1 cellular context compared by ENCODE assay signal in genomic region chr2:168801456-168801855, GRCh38.
TF ChIP-seq lines count a peak whose summit lies in the region.

No MANE protein-coding gene starts in this region.

TF ChIP-seq in H1, 55 proteins besides CTCF, POLR2A, EP300 and RAD21:
- TF ChIP-seq CBX5 (IDR thresholded peaks at IDR 0.05; ENCODE audit: low read depth, low read length) (no peak), BACH1 (IDR thresholded peaks at IDR 0.05; ENCODE audit: low read length) (no peak), USF2 (IDR thresholded peaks at IDR 0.05; ENCODE audit: low read length) (no peak), EZH2 (IDR thresholded peaks at IDR 0.05; ENCODE audit: low read depth, low read length, severe bottlenecking) (no peak), SIRT6 (IDR thresholded peaks at IDR 0.05; ENCODE audit: low read length) (no peak), TCF12 (IDR thresholded peaks at IDR 0.05; ENCODE audit: low read depth, low read length) (no peak), POLR2AphosphoS5 (IDR thresholded peaks at IDR 0.05; ENCODE audit: low read depth, low read length) (no peak), GTF2F1 (IDR thresholded peaks at IDR 0.05; ENCODE audit: borderline replicate concordance, low read depth, low read length) (no peak), E2F6 (IDR thresholded peaks at IDR 0.05) (no peak), SP1 (IDR thresholded peaks at IDR 0.05; ENCODE audit: low read depth, low read length) (no peak), FOSL1 (IDR thresholded peaks at IDR 0.05; ENCODE audit: insufficient read depth, low read depth, low read length) (no peak), SIN3A (conservative IDR thresholded peaks at IDR 0.05 in 1 of 2, IDR thresholded peaks at IDR 0.05 in 1 of 2; ENCODE audit: low read depth in 1 of 2, low read length in 2 of 2) (no peak), HDAC2 (IDR thresholded peaks at IDR 0.05; ENCODE audit: borderline replicate concordance in 1 of 2, low read depth in 2 of 2, low read length in 2 of 2) (no peak), SP4 (IDR thresholded peaks at IDR 0.05; ENCODE audit: low read length) (no peak), RBBP5 (IDR thresholded peaks at IDR 0.05; ENCODE audit: borderline replicate concordance, low read depth, low read length) (no peak), SUZ12 (IDR thresholded peaks at IDR 0.05; ENCODE audit: low read length) (no peak), POU5F1 (IDR thresholded peaks at IDR 0.05; ENCODE audit: low read depth, low read length) (no peak), NRF1 (IDR thresholded peaks at IDR 0.05; ENCODE audit: low read depth, low read length) (no peak)
